30 cellular contexts compared by ENCODE assay signal in the genomic region with DNA sequence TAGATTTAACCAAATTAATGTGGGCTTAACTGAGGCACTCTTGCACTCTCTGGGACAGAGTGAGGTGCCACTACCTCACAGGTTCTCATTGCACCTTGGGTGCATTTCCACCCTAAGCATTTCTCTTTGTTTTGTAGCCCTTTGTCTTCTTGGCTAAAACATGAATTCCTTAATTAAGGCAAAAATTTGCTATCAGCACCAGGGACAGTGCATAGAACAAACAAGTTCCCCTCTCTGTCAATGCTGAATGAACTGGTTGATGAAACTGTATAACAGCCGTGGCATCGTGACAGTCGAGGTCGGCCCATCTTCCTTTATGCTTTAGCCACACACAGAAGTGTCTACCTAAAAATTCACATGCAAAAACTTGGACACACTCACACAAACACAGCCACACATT.
DNase-seq lines count a peak whose midpoint lies in the region; TF ChIP-seq lines count a peak whose summit lies in the region.
"Had no signal": no experiment of that assay in that cellular context is flagged by ENCODE, and none has a peak within 500 bp of the region (broad histone marks: within the 10 kb centered on the region; RNA-seq: fewer than 3 reads in every experiment).

No MANE protein-coding gene starts in this region.

- no peaks in the 10 kb centered on the region for H3K4me1 Mint-ChIP-seq in HFFc6 (ENCODE audit: low read depth)
- H3K4me1 Mint-ChIP-seq: activated naive CD4-positive, alpha-beta T cell treated with anti-CD3 and anti-CD28 coated beads, Interleukin-2, amount 50 U/mL, for 24 hours; activated T-helper 17 cell treated with anti-CD3 and anti-CD28 coated beads, Interleukin-2, amount 50 U/mL, for 72 hours had no signal

- no peaks in the 10 kb centered on the region for H3K36me3 ChIP-seq in adrenal gland (replicated peaks in 1 of 2)
- H3K36me3 ChIP-seq: BLaER1, gastroesophageal sphincter, ovary, SJCRH30, stomach, thyroid gland had no signal

- 23 to 29% (median 27%) methylated on average over 4 of the region's 4 CpGs for WGBS in adrenal gland, 4 donors

- no peak overlapping the region for H3K4me3 Mint-ChIP-seq in HFFc6
- H3K4me3 Mint-ChIP-seq: activated CD8-positive, alpha-beta T cell treated with anti-CD3 and anti-CD28 coated beads for 36 hours; activated naive CD4-positive, alpha-beta T cell treated with anti-CD3 and anti-CD28 coated beads, Interleukin-2, amount 50 U/mL, for 24 hours; activated T-helper 17 cell treated with anti-CD3 and anti-CD28 coated beads, Interleukin-2, amount 50 U/mL, for 72 hours; dendritic cell treated with granulocyte-macrophage colony-stimulating factor and Interleukin-4, amounts not matched to agents 40 ng/mL and 50 ng/mL, for 4 days; nephron progenitor cell had no signal

- TF ChIP-seq CTCF in HFFc6 (IDR thresholded peaks at IDR 0.05), result no peak
- no peak for TF ChIP-seq CTCF in adrenal gland (IDR thresholded peaks at IDR 0.05)

- H3K4me1 ChIP-seq in adrenal gland (replicated peaks in 1 of 2), result no peaks in the 10 kb centered on the region
- H3K4me1 ChIP-seq: BLaER1, gastroesophageal sphincter, SJCRH30, stomach, thyroid gland had no signal

- peak; percentile 4 for DNase-seq in AG08395 (ENCODE audit: low spot score)
- DNase-seq in HFFc6, result peak; percentile 13
- peak; percentile 14 for DNase-seq in astrocyte of the hippocampus (ENCODE audit: low read depth, low spot score)
- peak; percentile 67 for DNase-seq in left kidney (ENCODE audit: low read depth, low spot score)
- no peak for DNase-seq in adrenal gland
- DNase-seq in inferior parietal cortex (ENCODE audit: extremely low spot score), result no peak
- no peak for DNase-seq in activated CD4-positive, alpha-beta T cell treated with anti-CD3 and anti-CD28 coated beads, Interleukin-2, amount 50 U/mL, for 48 hours
- DNase-seq: activated CD4-positive, CD25-positive, alpha-beta regulatory T cell treated with anti-CD3 and anti-CD28 coated beads, Interleukin-2, amount 50 U/mL, for 72 hours; activated CD8-positive, alpha-beta T cell treated with anti-CD3 and anti-CD28 coated beads for 36 hours; anterior cingulate cortex; DMS53; hippocampal formation; kidney; NCI-H1092 treated with DMSO at 0.1 percent for 48 hours; NCI-H1930; NCI-H526; nephron progenitor cell; ovary; retina; SJCRH30; stimulated activated CD4-positive, alpha-beta T cell treated with anti-CD3 and anti-CD28 coated beads, Interleukin-1b, Interleukin-23, amount 100 ng/mL, for 48 hours; stomach; thyroid gland had no signal

- H3K27me3 ChIP-seq in adrenal gland, result no peaks in the 10 kb centered on the region
- H3K27me3 ChIP-seq: BLaER1, ovary, SJCRH30, thyroid gland had no signal

- no peak overlapping the region for H3K4me3 ChIP-seq in adrenal gland
- H3K4me3 ChIP-seq: BLaER1, gastroesophageal sphincter, lung, ovary, SJCRH30, smooth muscle cell, stomach, thyroid gland had no signal

- intact Hi-C loops in adrenal gland (cut with DNase I), result no loop called here

- H3K27ac Mint-ChIP-seq in HFFc6, result no peak overlapping the region
- H3K27ac Mint-ChIP-seq: activated CD8-positive, alpha-beta T cell treated with anti-CD3 and anti-CD28 coated beads for 36 hours; activated naive CD4-positive, alpha-beta T cell treated with anti-CD3 and anti-CD28 coated beads, Interleukin-2, amount 50 U/mL, for 24 hours; activated T-helper 17 cell treated with anti-CD3 and anti-CD28 coated beads, Interleukin-2, amount 50 U/mL, for 72 hours; dendritic cell treated with granulocyte-macrophage colony-stimulating factor and Interleukin-4, amounts not matched to agents 40 ng/mL and 50 ng/mL, for 4 days; nephron progenitor cell had no signal

- H3K27me3 Mint-ChIP-seq in HFFc6 (ENCODE audit: insufficient read depth), result peaks cover 15% of the 10 kb centered on the region

- H3K9me3 Mint-ChIP-seq in HFFc6, result no peaks in the 10 kb centered on the region
- H3K9me3 Mint-ChIP-seq: activated CD8-positive, alpha-beta T cell treated with anti-CD3 and anti-CD28 coated beads for 36 hours; activated naive CD4-positive, alpha-beta T cell treated with anti-CD3 and anti-CD28 coated beads, Interleukin-2, amount 50 U/mL, for 24 hours; activated T-helper 17 cell treated with anti-CD3 and anti-CD28 coated beads, Interleukin-2, amount 50 U/mL, for 72 hours; dendritic cell treated with granulocyte-macrophage colony-stimulating factor and Interleukin-4, amounts not matched to agents 40 ng/mL and 50 ng/mL, for 4 days; nephron progenitor cell had no signal

- TF ChIP-seq POLR2A in adrenal gland (IDR thresholded peaks at IDR 0.05), result no peak

- no peak overlapping the region for H3K27ac ChIP-seq in adrenal gland
- H3K27ac ChIP-seq: BLaER1, gastroesophageal sphincter, ovary, SJCRH30, stomach, thyroid gland had no signal

- H3K9me3 ChIP-seq in adrenal gland (replicated peaks in 1 of 3), result no peaks in the 10 kb centered on the region
- H3K9me3 ChIP-seq: BLaER1, gastroesophageal sphincter, ovary, SJCRH30, stomach, thyroid gland had no signal

- no peaks in the 10 kb centered on the region for H3K36me3 Mint-ChIP-seq in HFFc6 (ENCODE audit: low read depth)
- H3K36me3 Mint-ChIP-seq: activated naive CD4-positive, alpha-beta T cell treated with anti-CD3 and anti-CD28 coated beads, Interleukin-2, amount 50 U/mL, for 24 hours had no signal

Comparison
In these comparisons a context has a peak if more than half of its experiments do, and no peak if none do; other contexts are left out.
1. DNase-seq: peak in AG08395 (single experiment), HFFc6 (single experiment), astrocyte of the hippocampus (single experiment) and left kidney (single experiment); none in adrenal gland (0 of 7), inferior parietal cortex (single experiment) and activated CD4-positive, alpha-beta T cell treated with anti-CD3 and anti-CD28 coated beads, Interleukin-2, amount 50 U/mL, for 48 hours (0 of 2).